ENCODE assay signal across 9 cellular contexts in genomic region chr9:76651114-76651697, GRCh38.
DNase-seq lines count a peak whose midpoint lies in the region; ATAC-seq and TF ChIP-seq lines count a peak whose summit lies in the region.
"Had no signal": no experiment of that assay in that cellular context is flagged by ENCODE, and none has a peak within 500 bp of the region (broad histone marks: within the 10 kb centered on the region; RNA-seq: fewer than 3 reads in every experiment).

No MANE protein-coding gene starts in this region.

- H3K79me2 ChIP-seq in smooth muscle cell (ENCODE audit: low read depth), result no peaks in the 10 kb centered on the region

- peak overlapping the region; percentile 24 to 77 (median 64) for H3K4me3 Mint-ChIP-seq in IgD-negative memory B cell
- no peak overlapping the region for H3K4me3 Mint-ChIP-seq in endothelial cell (ENCODE audit: unreplicated experiment)

- H3K27ac Mint-ChIP-seq in IgD-negative memory B cell (peak overlapping the region in 1 of 3 donors; percentile 11), endothelial cell (ENCODE audit: unreplicated experiment) (peak overlapping the region; percentile 33)

- H3K4me1 Mint-ChIP-seq in IgD-negative memory B cell, result peaks cover 7 to 16% (median 12%) of the 10 kb centered on the region in 3 donors
- H3K4me1 Mint-ChIP-seq in endothelial cell (ENCODE audit: unreplicated experiment), result peaks cover 18% of the 10 kb centered on the region

- H3K27ac ChIP-seq in smooth muscle cell (ENCODE audit: low read depth) (peak overlapping the region; percentile 27), brain microvascular endothelial cell (no peak overlapping the region)

- H3K27me3 Mint-ChIP-seq in IgD-negative memory B cell, result no peaks in the 10 kb centered on the region
- H3K27me3 Mint-ChIP-seq in endothelial cell (ENCODE audit: unreplicated experiment), result no peaks in the 10 kb centered on the region

- H3K27me3 ChIP-seq in smooth muscle cell (ENCODE audit: low read depth) (no peaks in the 10 kb centered on the region), H7 (ENCODE audit: control insufficient read depth, insufficient read depth, low read length) (no peaks in the 10 kb centered on the region), brain microvascular endothelial cell (replicated peaks) (no peaks in the 10 kb centered on the region)

- TF ChIP-seq CTCF in endothelial cell (IDR thresholded peaks at IDR 0.05; ENCODE audit: unreplicated experiment) (no peak), smooth muscle cell (IDR thresholded peaks at IDR 0.05; ENCODE audit: borderline replicate concordance, insufficient read depth, poor library complexity, severe bottlenecking) (no peak), brain microvascular endothelial cell (IDR thresholded peaks at IDR 0.05; ENCODE audit: low read depth, low read length, missing control alignments) (no peak)

- no peak for DNase-seq in endothelial cell (ENCODE audit: low spot score)
- DNase-seq in smooth muscle cell (lab: John Stamatoyannopoulos, UW; ENCODE audit: unreplicated experiment), result no peak
- DNase-seq in H7, result no peak
- no peak for DNase-seq in brain microvascular endothelial cell
- DNase-seq in cerebellar nuclear complex (lab: John Stamatoyannopoulos, UW), result no peak
- no peak for DNase-seq in stimulated activated CD4-positive, alpha-beta T cell treated with anti-CD3 and anti-CD28 coated beads, Interleukin-4, amount 100 ng/mL, for 1 hour
- DNase-seq: activated CD4-positive, CD25-positive, alpha-beta regulatory T cell treated with anti-CD3 and anti-CD28 coated beads, Interleukin-2, amount 50 U/mL, for 72 hours had no signal

- H3K36me3 ChIP-seq in smooth muscle cell (ENCODE audit: low read depth) (no peaks in the 10 kb centered on the region), H7 (replicated peaks; ENCODE audit: control insufficient read depth, insufficient read depth, low read length) (no peaks in the 10 kb centered on the region), brain microvascular endothelial cell (replicated peaks) (no peaks in the 10 kb centered on the region)

- no peak overlapping the region for H2AFZ ChIP-seq in smooth muscle cell (ENCODE audit: low read depth)

- peaks cover 15% of the 10 kb centered on the region for H3F3A ChIP-seq in smooth muscle cell (ENCODE audit: low read depth)

- H3K9me3 Mint-ChIP-seq in IgD-negative memory B cell (no peaks in the 10 kb centered on the region), endothelial cell (ENCODE audit: unreplicated experiment) (no peaks in the 10 kb centered on the region)

- H3K4me3 ChIP-seq in smooth muscle cell (no peak overlapping the region), H7 (ENCODE audit: insufficient read depth, low read depth, low read length) (no peak overlapping the region), brain microvascular endothelial cell (ENCODE audit: low read depth, low read length) (no peak overlapping the region)

- H3K9ac ChIP-seq in smooth muscle cell (ENCODE audit: low read depth), result no peak overlapping the region

- no peaks in the 10 kb centered on the region for H4K20me1 ChIP-seq in smooth muscle cell (ENCODE audit: low read depth)

- H3K9me3 ChIP-seq in smooth muscle cell (replicated peaks; ENCODE audit: low read depth), result no peaks in the 10 kb centered on the region

- ATAC-seq in GM21528 (IDR thresholded peaks at IDR 0.05; ENCODE audit: low FRiP score, unreplicated experiment), result peak; percentile 60

- H3K4me1 ChIP-seq in smooth muscle cell (ENCODE audit: low read depth), result peaks cover 12% of the 10 kb centered on the region

- H3K36me3 Mint-ChIP-seq in IgD-negative memory B cell (no peaks in the 10 kb centered on the region), endothelial cell (ENCODE audit: low read depth, unreplicated experiment) (no peaks in the 10 kb centered on the region)

- in situ Hi-C loops in brain microvascular endothelial cell (cut with HindIII; ENCODE audit: low pct_ligation_motif_present, low sequenced_read_pairs), result loop anchor here (25.0 kb wide), 1 partner anchor 189 kb away; the partner anchor contains the start of gene GCNT1

- 66% methylated on average over 4 of the region's 4 CpGs for WGBS in smooth muscle cell (ENCODE audit: low lambda C conversion rate)

- peak overlapping the region; percentile 52 for H3K4me2 ChIP-seq in smooth muscle cell
